In genomic region chr13:92054389-92054788, GRCh38 we compare ENCODE assay signal across 21 cellular contexts.
DNase-seq lines count a peak whose midpoint lies in the region; ATAC-seq, FAIRE-seq and TF ChIP-seq lines count a peak whose summit lies in the region.
"Had no signal": no experiment of that assay in that cellular context is flagged by ENCODE, and none has a peak within 500 bp of the region (broad histone marks: within the 10 kb centered on the region; RNA-seq: fewer than 3 reads in every experiment).

No MANE protein-coding gene starts in this region.

- H3K4me3 ChIP-seq in hepatocyte (no peak overlapping the region), liver (ENCODE audit: low read depth in 1 of 3, low read length in 3 of 3) (no peak overlapping the region), small intestine (ENCODE audit: low read depth in 1 of 2, low read length in 2 of 2) (no peak overlapping the region), spleen (no peak overlapping the region)
- H3K4me3 ChIP-seq: A549, GM23338 had no signal

- H3K9ac ChIP-seq in liver (ENCODE audit: low read depth in 1 of 2, low read length in 2 of 2) = no peak overlapping the region
- H3K9ac ChIP-seq: KMS-11 had no signal

- no peak overlapping the region for H2AFZ ChIP-seq in hepatocyte
- H2AFZ ChIP-seq: GM23338 had no signal

- peak overlapping the region; percentile 49 for H3K4me2 ChIP-seq in hepatocyte
- H3K4me2 ChIP-seq: A549, GM23338, KMS-11 had no signal

- H3K36me3 ChIP-seq in hepatocyte (replicated peaks; ENCODE audit: insufficient read depth, low read depth) = no peaks in the 10 kb centered on the region
- H3K36me3 ChIP-seq in liver (ENCODE audit: control insufficient read depth in 4 of 4, insufficient read depth in 3 of 4, low read depth in 1 of 4, low read length in 3 of 4) = no peaks in the 10 kb centered on the region
- no peaks in the 10 kb centered on the region for H3K36me3 ChIP-seq in small intestine (ENCODE audit: control insufficient read depth in 2 of 2, insufficient read depth in 2 of 2, low read length in 2 of 2)
- no peaks in the 10 kb centered on the region for H3K36me3 ChIP-seq in spleen

- H4K20me1 ChIP-seq in hepatocyte (ENCODE audit: insufficient read depth, poor library complexity, severe bottlenecking) = no peaks in the 10 kb centered on the region

- H3K79me2 ChIP-seq in hepatocyte = no peaks in the 10 kb centered on the region

- TF ChIP-seq RAD21 in liver (IDR thresholded peaks at IDR 0.05) = peak in 1 of 2 donors; percentile 10

- TF ChIP-seq CTCF in hepatocyte (IDR thresholded peaks at IDR 0.05; ENCODE audit: poor library complexity) (no peak), liver (IDR thresholded peaks at IDR 0.05; ENCODE audit: low read depth, low read length, missing input control) (no peak), omental fat pad (IDR thresholded peaks at IDR 0.05) (no peak), spleen (IDR thresholded peaks at IDR 0.05 in 8 of 11, conservative IDR thresholded peaks at IDR 0.05 in 3 of 11) (no peak)

- H3K9me3 ChIP-seq in hepatocyte (ENCODE audit: low read depth) (no peaks in the 10 kb centered on the region), liver (ENCODE audit: control insufficient read depth in 4 of 4, low read length in 3 of 4) (no peaks in the 10 kb centered on the region), small intestine (ENCODE audit: control insufficient read depth, low read depth) (no peaks in the 10 kb centered on the region), spleen (peaks cover 0 to 14% (median 3%) of the 10 kb centered on the region in 8 donors)
- H3K9me3 ChIP-seq: A549 had no signal

- no peak for FAIRE-seq in small intestine (lab: Jason Lieb, UNC)
- FAIRE-seq: A549, G401.6, GM12892, H54 had no signal

- DNase-seq in DMS53 (lab: John Stamatoyannopoulos, UW) = peak; percentile 35
- DNase-seq in DMS53 treated with DMSO at 0.1 percent for 48 hours (lab: John Stamatoyannopoulos, UW; ENCODE audit: unreplicated experiment) = no peak
- DNase-seq in hepatocyte (ENCODE audit: low spot score) = peak; percentile 27
- peak; percentile 2 for DNase-seq in small intestine
- no peak for DNase-seq in omental fat pad (ENCODE audit: low spot score)
- DNase-seq in COLO668 (lab: John Stamatoyannopoulos, UW; ENCODE audit: unreplicated experiment) = no peak
- no peak for DNase-seq in spleen
- DNase-seq: AML-193; Calu3; CD4-positive, alpha-beta T cell; HCEC 1CT; HFFc6 had no signal

- no peaks in the 10 kb centered on the region for H3K4me1 ChIP-seq in hepatocyte (ENCODE audit: insufficient read depth)
- peaks cover 0 to 7% (median 2%) of the 10 kb centered on the region in 4 donors for H3K4me1 ChIP-seq in liver (ENCODE audit: control insufficient read depth in 4 of 4, insufficient read depth in 4 of 4, low read length in 3 of 4)
- H3K4me1 ChIP-seq in small intestine (ENCODE audit: control insufficient read depth in 2 of 2, insufficient read depth in 1 of 2, low read depth in 1 of 2, low read length in 1 of 2) = no peaks in the 10 kb centered on the region
- no peaks in the 10 kb centered on the region for H3K4me1 ChIP-seq in spleen
- H3K4me1 ChIP-seq: A549 had no signal

- H3K9me2 ChIP-seq in hepatocyte (replicated peaks; ENCODE audit: insufficient read depth) = no peaks in the 10 kb centered on the region

- TF ChIP-seq POLR2A in spleen (IDR thresholded peaks at IDR 0.05) = no peak

- H3K27me3 ChIP-seq in hepatocyte (no peaks in the 10 kb centered on the region), liver (ENCODE audit: control insufficient read depth in 4 of 4, insufficient read depth in 4 of 4, low read length in 3 of 4) (no peaks in the 10 kb centered on the region), small intestine (ENCODE audit: control insufficient read depth in 2 of 2, insufficient read depth in 2 of 2, low read length in 2 of 2) (no peaks in the 10 kb centered on the region), spleen (replicated peaks in 1 of 7) (no peaks in the 10 kb centered on the region)

- ATAC-seq in omental fat pad (ENCODE audit: low FRiP score) = no peak
- ATAC-seq: A549, GM23338 had no signal

- H3K27ac ChIP-seq in hepatocyte = peak overlapping the region; percentile 58
- no peak overlapping the region for H3K27ac ChIP-seq in liver (ENCODE audit: low read depth in 1 of 2, low read length in 2 of 2)
- no peak overlapping the region for H3K27ac ChIP-seq in small intestine (ENCODE audit: low read depth in 1 of 2, low read length in 1 of 2)
- no peak overlapping the region for H3K27ac ChIP-seq in spleen
- H3K27ac ChIP-seq: 22Rv1, A549, C4-2B, KMS-11 had no signal

- intact Hi-C loops in spleen (cut with DNase I; ENCODE audit: low total_unique reads) = no loop called here

TF ChIP-seq in liver, 16 proteins besides CTCF, POLR2A, EP300 and RAD21:
- no peak for TF ChIP-seq FOXA1 (IDR thresholded peaks at IDR 0.05)
- TF ChIP-seq NR2F2 (IDR thresholded peaks at IDR 0.05) = no peak
- no peak for TF ChIP-seq EGR1 (IDR thresholded peaks at IDR 0.05; ENCODE audit: low read depth in 2 of 2)
- peak in 1 of 2 donors; percentile 64 for TF ChIP-seq JUND (IDR thresholded peaks at IDR 0.05)
- no peak for TF ChIP-seq YY1 (IDR thresholded peaks at IDR 0.05)
- peak; percentile 10 for TF ChIP-seq MAX (IDR thresholded peaks at IDR 0.05)
- TF ChIP-seq REST (IDR thresholded peaks at IDR 0.05) = no peak
- peak; percentile 88 to 90 for TF ChIP-seq HNF4A (conservative IDR thresholded peaks at IDR 0.05)
- TF ChIP-seq TAF1 (conservative IDR thresholded peaks at IDR 0.05) = no peak
- TF ChIP-seq HNF4G (IDR thresholded peaks at IDR 0.05) = peak; percentile 66
- peak; percentile 65 for TF ChIP-seq SP1 (IDR thresholded peaks at IDR 0.05)
- TF ChIP-seq GABPA (IDR thresholded peaks at IDR 0.05 in 1 of 2, conservative IDR thresholded peaks at IDR 0.05 in 1 of 2) = no peak
- TF ChIP-seq ZBTB33 (IDR thresholded peaks at IDR 0.05) = no peak
- peak in 1 of 2 donors; percentile 46 for TF ChIP-seq RXRA (IDR thresholded peaks at IDR 0.05)
- TF ChIP-seq FOXA2 (IDR thresholded peaks at IDR 0.05) = peak; percentile 48
- no peak for TF ChIP-seq ATF3 (IDR thresholded peaks at IDR 0.05)

Comparison
In these comparisons a context has a peak if more than half of its experiments do, and no peak if none do; other contexts are left out.
1. DNase-seq: peak in DMS53 (single experiment), hepatocyte (single experiment) and small intestine (single experiment); none in DMS53 treated with DMSO at 0.1 percent for 48 hours (single experiment), omental fat pad (single experiment), COLO668 (single experiment) and spleen (single experiment).